Comparison of ENCODE assay signal across 8 cellular contexts in genomic region chr4:52659016-52659721, GRCh38. TPM values are rescaled to one million over a fixed set of nuclear protein-coding genes. Genes with fewer than 3 reads are reported as not detected.
A peak's percentile ranks its signal among the peaks of the same experiment; 100 is the strongest.
DNase-seq lines count a peak whose midpoint lies in the region; ATAC-seq and TF ChIP-seq lines count a peak whose summit lies in the region.

USP46 (minus strand) TSS chr4:52659301; CDS start chr4:52659150, 151 bp downstream.

- no peaks in the 10 kb centered on the region for H3K9me3 Mint-ChIP-seq in CD8-positive, alpha-beta T cell
- H3K9me3 Mint-ChIP-seq in stimulated activated effector memory CD8-positive, alpha-beta T cell treated with anti-CD3 and anti-CD28 coated beads, Interleukin-12 subunit alpha, Interleukin-12 subunit beta, amount 100 ng/mL, for 72 hours = no peaks in the 10 kb centered on the region

- H3K4me3 ChIP-seq in CD8-positive, alpha-beta T cell (ENCODE audit: low read depth, low read length) = peak within 1 kb of the TSS; percentile 67
- H3K4me3 ChIP-seq in esophagus (ENCODE audit: low read depth in 1 of 2, low read length in 2 of 2) (peak within 1 kb of the TSS; percentile 82 to 89), mucosa of rectum (ENCODE audit: low read length in 2 of 2) (peak within 1 kb of the TSS; percentile 79 to 82)

- peaks cover 21% of the 10 kb centered on the region for H3K4me1 Mint-ChIP-seq in CD8-positive, alpha-beta T cell (ENCODE audit: low read depth)
- H3K4me1 Mint-ChIP-seq in stimulated activated effector memory CD8-positive, alpha-beta T cell treated with anti-CD3 and anti-CD28 coated beads, Interleukin-12 subunit alpha, Interleukin-12 subunit beta, amount 100 ng/mL, for 72 hours = peaks cover 32% of the 10 kb centered on the region

- peak in 6 of 7 experiments; percentile 25 to 64 (median 40) for DNase-seq in CD8-positive, alpha-beta T cell
- DNase-seq in GM19238 (ENCODE audit: insufficient read length, low spot score) (peak; percentile 87), NOMO-1 treated with dmso at 0.1 percent for 144 hours (lab: John Stamatoyannopoulos, UW; ENCODE audit: unreplicated experiment) (peak; percentile 45)
- peak; percentile 52 for DNase-seq in activated T-cell treated with anti-CD3 and anti-CD28 coated beads, Interleukin-2, amount 50 U/mL, for 1 hour
- DNase-seq in stimulated activated effector memory CD8-positive, alpha-beta T cell treated with anti-CD3 and anti-CD28 coated beads, Interleukin-12 subunit alpha, Interleukin-12 subunit beta, amount 100 ng/mL, for 72 hours (ENCODE audit: low spot score in 2 of 2) = peak; percentile 38 to 77

- no peaks in the 10 kb centered on the region for H3K4me1 ChIP-seq in CD8-positive, alpha-beta T cell (ENCODE audit: insufficient read depth, low read length)
- peaks cover 6 to 11% of the 10 kb centered on the region in 2 donors for H3K4me1 ChIP-seq in esophagus (ENCODE audit: control insufficient read depth in 2 of 2, insufficient read depth in 2 of 2, low read length in 1 of 2)
- H3K4me1 ChIP-seq in mucosa of rectum (ENCODE audit: control insufficient read depth in 2 of 2, insufficient read depth in 2 of 2, low read length in 2 of 2) = peaks cover 3 to 5% of the 10 kb centered on the region in 2 donors

- H3K9me3 ChIP-seq in CD8-positive, alpha-beta T cell (ENCODE audit: low read length) = no peaks in the 10 kb centered on the region
- H3K9me3 ChIP-seq in esophagus (ENCODE audit: control insufficient read depth in 2 of 2, insufficient read depth in 1 of 2, low read depth in 1 of 2, low read length in 1 of 2) (peaks cover 0 to 2% of the 10 kb centered on the region in 2 donors), mucosa of rectum (ENCODE audit: control insufficient read depth in 2 of 2, low read length in 2 of 2) (no peaks in the 10 kb centered on the region)

- H3K27me3 Mint-ChIP-seq in CD8-positive, alpha-beta T cell (ENCODE audit: low read depth) = peaks cover 31% of the 10 kb centered on the region

- WGBS in esophagus, 2 donors = 0 to 1% methylated on average over 37 to 90 of the region's 90 CpGs

- peak within 1 kb of the TSS; percentile 70 to 88 for H3K9ac ChIP-seq in mucosa of rectum (ENCODE audit: low read depth in 1 of 2, low read length in 2 of 2)

- peak within 1 kb of the TSS; percentile 76 for H3K27ac Mint-ChIP-seq in CD8-positive, alpha-beta T cell
- peak within 1 kb of the TSS; percentile 81 for H3K27ac Mint-ChIP-seq in stimulated activated effector memory CD8-positive, alpha-beta T cell treated with anti-CD3 and anti-CD28 coated beads, Interleukin-12 subunit alpha, Interleukin-12 subunit beta, amount 100 ng/mL, for 72 hours

- POLR2A ChIA-PET in CD8-positive, alpha-beta T cell (lab: Charles Lee) = interaction anchor here (1.9 kb wide), 2 partner anchors 53 kb away, joined by 4 to 12 read pairs; no protein-coding TSS in a partner anchor

- ATAC-seq in CD8-positive, alpha-beta T cell = peak; percentile 77
- peak; percentile 51 for ATAC-seq in HG03378 (IDR thresholded peaks at IDR 0.05; ENCODE audit: unreplicated experiment)
- peak; percentile 91 for ATAC-seq in stimulated activated effector memory CD8-positive, alpha-beta T cell treated with anti-CD3 and anti-CD28 coated beads, Interleukin-12 subunit alpha, Interleukin-12 subunit beta, amount 100 ng/mL, for 72 hours

- intact Hi-C loops in CD8-positive, alpha-beta T cell (cut with DNase I, micrococcal nuclease) = loop anchor here (2.0 to 5.0 kb wide), 2 partner anchors 64 to 817 kb away; partner anchors contain the start of gene DCUN1D4 (in 1 of the 2)

- no peaks in the 10 kb centered on the region for H3K36me3 ChIP-seq in CD8-positive, alpha-beta T cell (ENCODE audit: insufficient read depth, low read length)
- H3K36me3 ChIP-seq in esophagus (ENCODE audit: control insufficient read depth in 2 of 2, insufficient read depth in 2 of 2, low read length in 1 of 2) (peaks cover 0 to 2% of the 10 kb centered on the region in 2 donors), mucosa of rectum (ENCODE audit: control insufficient read depth in 2 of 2, insufficient read depth in 2 of 2, low read length in 2 of 2) (peaks cover 0 to 2% of the 10 kb centered on the region in 2 donors)

- H3K36me3 Mint-ChIP-seq in CD8-positive, alpha-beta T cell = no peaks in the 10 kb centered on the region
- H3K36me3 Mint-ChIP-seq in stimulated activated effector memory CD8-positive, alpha-beta T cell treated with anti-CD3 and anti-CD28 coated beads, Interleukin-12 subunit alpha, Interleukin-12 subunit beta, amount 100 ng/mL, for 72 hours = no peaks in the 10 kb centered on the region

- no peaks in the 10 kb centered on the region for H3K27me3 ChIP-seq in CD8-positive, alpha-beta T cell (ENCODE audit: insufficient read depth, low read length)
- no peaks in the 10 kb centered on the region for H3K27me3 ChIP-seq in esophagus (ENCODE audit: control insufficient read depth in 1 of 2, insufficient read depth in 2 of 2, low read length in 2 of 2)
- H3K27me3 ChIP-seq in mucosa of rectum (ENCODE audit: control insufficient read depth in 2 of 2, insufficient read depth in 2 of 2, low read length in 2 of 2) = no peaks in the 10 kb centered on the region

- peak within 1 kb of the TSS; percentile 82 for H3K4me3 Mint-ChIP-seq in CD8-positive, alpha-beta T cell
- peak within 1 kb of the TSS; percentile 77 for H3K4me3 Mint-ChIP-seq in stimulated activated effector memory CD8-positive, alpha-beta T cell treated with anti-CD3 and anti-CD28 coated beads, Interleukin-12 subunit alpha, Interleukin-12 subunit beta, amount 100 ng/mL, for 72 hours

- no peak for TF ChIP-seq CTCF in CD8-positive, alpha-beta T cell (IDR thresholded peaks at IDR 0.05)

- no peak within 1 kb of the TSS for H3K27ac ChIP-seq in CD8-positive, alpha-beta T cell (ENCODE audit: low read depth, low read length)
- H3K27ac ChIP-seq in esophagus (ENCODE audit: low read depth in 2 of 2, low read length in 1 of 2) (peak within 1 kb of the TSS; percentile 89 to 97), mucosa of rectum (ENCODE audit: low read depth in 2 of 2, low read length in 2 of 2) (peak within 1 kb of the TSS; percentile 84 to 85)

- CTCF ChIA-PET in CD8-positive, alpha-beta T cell (lab: Charles Lee) = interaction anchor here (2.3 kb wide), 1 partner anchor 114 kb away, joined by 8 read pairs; no protein-coding TSS in a partner anchor

RNA-seq across cellular contexts. Expression of gene USP46, which starts in this region (rescaled TPM):
- total RNA-seq in CD8-positive, alpha-beta T cell = 1 to 10 TPM; 3.1 to 4.5 TPM
- 1 to 10 TPM; 5.5 to 7.2 TPM for polyA plus RNA-seq in esophagus
